ENCODE assay signal across 8 cellular contexts in genomic region chr2:128027278-128027800, GRCh38. TPM values are rescaled to one million over a fixed set of nuclear protein-coding genes. Genes with fewer than 3 reads are reported as not detected.
DNase-seq lines count a peak whose midpoint lies in the region; ATAC-seq and TF ChIP-seq lines count a peak whose summit lies in the region.

No MANE protein-coding gene starts in this region.

- H3K27me3 ChIP-seq in esophagus (ENCODE audit: control insufficient read depth in 1 of 2, insufficient read depth in 2 of 2, low read length in 2 of 2) (no peaks in the 10 kb centered on the region), mucosa of rectum (ENCODE audit: control insufficient read depth in 2 of 2, insufficient read depth in 2 of 2, low read length in 2 of 2) (no peaks in the 10 kb centered on the region)

- H3K4me1 ChIP-seq in esophagus (ENCODE audit: control insufficient read depth in 2 of 2, insufficient read depth in 2 of 2, low read length in 1 of 2) (no peaks in the 10 kb centered on the region), mucosa of rectum (ENCODE audit: control insufficient read depth in 2 of 2, insufficient read depth in 2 of 2, low read length in 2 of 2) (peaks cover 5 to 13% of the 10 kb centered on the region in 2 donors)

- H3K9ac ChIP-seq in mucosa of rectum (ENCODE audit: low read depth in 1 of 2, low read length in 2 of 2), result peak overlapping the region; percentile 63 to 87

- TF ChIP-seq RAD21 in Ishikawa (IDR thresholded peaks at IDR 0.05; ENCODE audit: low read depth), result no peak

- DNase-seq in DMS 273 treated with DMSO at 0.1 percent for 48 hours (lab: John Stamatoyannopoulos, UW), result peak; percentile 97
- peak; percentile 99 for DNase-seq in OCI-M1 (lab: John Stamatoyannopoulos, UW)
- DNase-seq in activated T-cell treated with anti-CD3 and anti-CD28 coated beads, Interleukin-2, amount 50 U/mL, for 1 hour, result peak; percentile 99
- DNase-seq in stimulated activated CD8-positive, alpha-beta memory T cell treated with anti-CD3 and anti-CD28 coated beads, Interleukin-4, amount 100 ng/mL, for 24 hours (ENCODE audit: low read depth), result peak; percentile 99

- no peak for TF ChIP-seq EP300 in Ishikawa (IDR thresholded peaks at IDR 0.05; ENCODE audit: borderline replicate concordance)

- 0 to 1% methylated on average over 27 to 51 of the region's 51 CpGs for WGBS in esophagus, 2 donors

- H3K36me3 ChIP-seq in esophagus (ENCODE audit: control insufficient read depth in 2 of 2, insufficient read depth in 2 of 2, low read length in 1 of 2) (no peaks in the 10 kb centered on the region), mucosa of rectum (ENCODE audit: control insufficient read depth in 2 of 2, insufficient read depth in 2 of 2, low read length in 2 of 2) (peaks cover 0 to 2% of the 10 kb centered on the region in 2 donors)

- H3K27ac ChIP-seq in esophagus (ENCODE audit: low read depth in 2 of 2, low read length in 1 of 2) (peak overlapping the region; percentile 98 to 99), mucosa of rectum (ENCODE audit: low read depth in 2 of 2, low read length in 2 of 2) (peak overlapping the region; percentile 94 to 95)

- H3K9me3 ChIP-seq in esophagus (ENCODE audit: control insufficient read depth in 2 of 2, insufficient read depth in 1 of 2, low read depth in 1 of 2, low read length in 1 of 2) (no peaks in the 10 kb centered on the region), mucosa of rectum (ENCODE audit: control insufficient read depth in 2 of 2, low read length in 2 of 2) (peaks cover 0 to 4% of the 10 kb centered on the region in 2 donors)

- peak; percentile 84 for ATAC-seq in GM21717 (IDR thresholded peaks at IDR 0.05; ENCODE audit: unreplicated experiment)

- H3K4me3 ChIP-seq in esophagus (ENCODE audit: low read depth in 1 of 2, low read length in 2 of 2) (peak overlapping the region; percentile 80 to 99), mucosa of rectum (ENCODE audit: low read length in 2 of 2) (peak overlapping the region; percentile 87 to 94)

TF ChIP-seq in Ishikawa, 13 proteins besides CTCF, POLR2A, EP300 and RAD21:
- TF ChIP-seq EGR1 (IDR thresholded peaks at IDR 0.05) (no peak), TAF1 (IDR thresholded peaks at IDR 0.05; ENCODE audit: low read depth) (peak; percentile 58), CREB1 (IDR thresholded peaks at IDR 0.05; ENCODE audit: low read depth) (peak; percentile 58; the same call in 1 of the 2 replicates)

RNA-seq across cellular contexts. Expression of gene SAP130, which starts 0.5 kb away (rescaled TPM):
- polyA plus RNA-seq in esophagus, result 1 to 10 TPM; 6.3 to 7.3 TPM

Comparison
In these comparisons a context has a peak if more than half of its experiments do, and no peak if none do; other contexts are left out.
1. Peak in every context shown above with its lines: DNase-seq, ATAC-seq, H3K4me3 ChIP-seq and H3K27ac ChIP-seq.